Comparison of ENCODE assay signal across 8 cellular contexts in genomic region chr12:112381898-112382796, GRCh38. TPM values are rescaled to one million over a fixed set of nuclear protein-coding genes. Genes with fewer than 3 reads are reported as not detected.
DNase-seq lines count a peak whose midpoint lies in the region; ATAC-seq and TF ChIP-seq lines count a peak whose summit lies in the region.

Gene HECTD4 (minus strand): TSS chr12:112382431. CDS start chr12:112382128, 303 bp downstream.

- no peaks in the 10 kb centered on the region for H3K36me3 ChIP-seq in muscle layer of colon (ENCODE audit: insufficient read depth, low read length)

- H3K27ac Mint-ChIP-seq in activated T-cell treated with anti-CD3 and anti-CD28 coated beads, Interleukin-2, amount 50 U/mL, for 24 hours, result peak within 1 kb of the TSS; percentile 95

- no peaks in the 10 kb centered on the region for H3K27me3 Mint-ChIP-seq in activated T-cell treated with anti-CD3 and anti-CD28 coated beads, Interleukin-2, amount 50 U/mL, for 24 hours

- peak within 1 kb of the TSS; percentile 58 for H3K9ac ChIP-seq in muscle layer of colon (ENCODE audit: low read length)

- ATAC-seq in GM21619 (IDR thresholded peaks at IDR 0.05; ENCODE audit: unreplicated experiment) (peak; percentile 89), esophagus mucosa (peak; percentile 97)

- no peaks in the 10 kb centered on the region for H3K27me3 ChIP-seq in muscle layer of colon (ENCODE audit: control insufficient read depth in 1 of 2, insufficient read depth in 2 of 2, low read length in 2 of 2)

- H3K4me1 Mint-ChIP-seq in activated T-cell treated with anti-CD3 and anti-CD28 coated beads, Interleukin-2, amount 50 U/mL, for 24 hours (ENCODE audit: low read depth), result peaks cover 31% of the 10 kb centered on the region

- peak within 1 kb of the TSS; percentile 70 for H3K4me3 ChIP-seq in Jurkat, Clone E6-1 (ENCODE audit: low read length)
- peak within 1 kb of the TSS; percentile 85 to 95 for H3K4me3 ChIP-seq in muscle layer of colon (ENCODE audit: low read depth in 1 of 2, low read length in 2 of 2)

- peak; percentile 75 for DNase-seq in DMS153 (lab: John Stamatoyannopoulos, UW)
- DNase-seq in Jurkat, Clone E6-1 (ENCODE audit: low read depth, low spot score), result peak; percentile 65
- peak; percentile 95 for DNase-seq in activated T-cell treated with anti-CD3 and anti-CD28 coated beads, Interleukin-2, amount 50 U/mL, for 24 hours
- DNase-seq in stimulated activated CD8-positive, alpha-beta memory T cell treated with anti-CD3 and anti-CD28 coated beads, Interleukin-7, amount 100 ng/mL, for 1 hour (ENCODE audit: low read depth in 2 of 2), result peak; percentile 85

- no peaks in the 10 kb centered on the region for H3K9me3 Mint-ChIP-seq in activated T-cell treated with anti-CD3 and anti-CD28 coated beads, Interleukin-2, amount 50 U/mL, for 24 hours

- peaks cover 8% of the 10 kb centered on the region for H3K4me1 ChIP-seq in muscle layer of colon (ENCODE audit: insufficient read depth, low read length)

- peak within 1 kb of the TSS; percentile 64 for H3K27ac ChIP-seq in muscle layer of colon (ENCODE audit: low read depth, low read length)

- H3K9me3 ChIP-seq in muscle layer of colon (ENCODE audit: low read length), result no peaks in the 10 kb centered on the region

- H3K4me3 Mint-ChIP-seq in activated T-cell treated with anti-CD3 and anti-CD28 coated beads, Interleukin-2, amount 50 U/mL, for 24 hours, result peak within 1 kb of the TSS; percentile 97

- H3K36me3 Mint-ChIP-seq in activated T-cell treated with anti-CD3 and anti-CD28 coated beads, Interleukin-2, amount 50 U/mL, for 24 hours (ENCODE audit: low read depth), result peaks cover 5% of the 10 kb centered on the region

TF ChIP-seq in PFSK-1, 5 proteins besides CTCF, POLR2A, EP300 and RAD21:
- TF ChIP-seq REST (IDR thresholded peaks at IDR 0.05; ENCODE audit: insufficient read depth in 1 of 2, low read depth in 2 of 2, low read length in 2 of 2), result no peak
- TF ChIP-seq POLR2AphosphoS5 (IDR thresholded peaks at IDR 0.05; ENCODE audit: low read depth, low read length), result peak; percentile 79; the same call in 1 of the 2 replicates
- TF ChIP-seq TAF1 (IDR thresholded peaks at IDR 0.05; ENCODE audit: borderline replicate concordance, insufficient read depth, low read length), result peak; percentile 83
- TF ChIP-seq FOXP2 (optimal IDR thresholded peaks at IDR 0.05; ENCODE audit: borderline replicate concordance, extremely low read depth, extremely low read length, insufficient read depth), result peak; percentile 57
- no peak for TF ChIP-seq SIN3A (IDR thresholded peaks at IDR 0.05; ENCODE audit: borderline replicate concordance, insufficient read depth, low read length)

RNA-seq across cellular contexts. Expression of gene HECTD4, which starts in this region (rescaled TPM):
- 27.8 TPM for polyA plus RNA-seq in Jurkat, Clone E6-1 (2012; ENCODE audit: insufficient read depth, insufficient read length)
- polyA plus RNA-seq in PFSK-1 (2012; ENCODE audit: insufficient read length, low read depth), result 19.4 TPM
- 30.5 TPM for total RNA-seq in esophagus mucosa

Comparison
In these comparisons a context has a peak if more than half of its experiments do, and no peak if none do; other contexts are left out.
1. Peak in every context shown above with its lines: DNase-seq, ATAC-seq, H3K4me3 ChIP-seq and H3K27ac ChIP-seq.